In genomic region chr7:90766814-90767564, GRCh38 we compare ENCODE assay signal across 9 cellular contexts.
A peak's percentile ranks its signal among the peaks of the same experiment; 100 is the strongest.
DNase-seq lines count a peak whose midpoint lies in the region; ATAC-seq and TF ChIP-seq lines count a peak whose summit lies in the region.
"Had no signal": no experiment of that assay in that cellular context is flagged by ENCODE, and none has a peak within 500 bp of the region (broad histone marks: within the 10 kb centered on the region; RNA-seq: fewer than 3 reads in every experiment).

No MANE protein-coding gene starts in this region.

- peaks cover 0 to 10% (median 0%) of the 10 kb centered on the region in 6 donors for H3K4me1 ChIP-seq in spleen
- H3K4me1 ChIP-seq in PC-9 (replicated peaks; ENCODE audit: insufficient read depth), result no peaks in the 10 kb centered on the region

- no peaks in the 10 kb centered on the region for H3K9me2 ChIP-seq in PC-9 (ENCODE audit: insufficient read depth)

- POLR2A ChIA-PET in WTC11 (lab: Charles Lee) (no interaction called here), PC-9 (lab: Charles Lee; ENCODE audit: unreplicated experiment) (interaction anchor here (0.6 kb wide), 1 partner anchor 948 kb away, joined by 4 read pairs; no protein-coding TSS in a partner anchor)

- peak; percentile 51 for DNase-seq in ELF-1 (ENCODE audit: low read depth, low spot score)
- no peak for DNase-seq in WTC11 (ENCODE audit: low spot score)
- peak; percentile 78 for DNase-seq in cardiac septum (ENCODE audit: low spot score)
- DNase-seq in progenitor cell of endocrine pancreas (ENCODE audit: low spot score, unreplicated experiment), result no peak
- no peak for DNase-seq in spleen
- DNase-seq in PC-9, result no peak

- ATAC-seq in WTC11 (peak; percentile 38; the same call in 1 of the 2 replicates), HG03469 (IDR thresholded peaks at IDR 0.05; ENCODE audit: unreplicated experiment) (no peak), GM19035 (IDR thresholded peaks at IDR 0.05; ENCODE audit: unreplicated experiment) (no peak)
- ATAC-seq: K562 had no signal

- H2AFZ ChIP-seq in PC-9, result no peak overlapping the region

- H3K27ac ChIP-seq in spleen (no peak overlapping the region), PC-9 (no peak overlapping the region)

- H3F3A ChIP-seq in PC-9 (ENCODE audit: insufficient read depth, low read depth), result no peaks in the 10 kb centered on the region

- H3K4me1 Mint-ChIP-seq in WTC11 (peaks cover 34% of the 10 kb centered on the region), progenitor cell of endocrine pancreas (ENCODE audit: low read depth) (peaks cover 55% of the 10 kb centered on the region)

- WGBS in spleen, 5 donors, result 76 to 92% (median 85%) methylated on average over 7 of the region's 7 CpGs

- H3K27me3 ChIP-seq in spleen (replicated peaks in 1 of 7), result no peaks in the 10 kb centered on the region
- no peaks in the 10 kb centered on the region for H3K27me3 ChIP-seq in PC-9 (ENCODE audit: insufficient read depth, low read depth)

- H3K36me3 Mint-ChIP-seq in WTC11 (no peaks in the 10 kb centered on the region), progenitor cell of endocrine pancreas (ENCODE audit: insufficient read depth) (peaks cover 11% of the 10 kb centered on the region)

- no peak overlapping the region for H3K27ac Mint-ChIP-seq in WTC11
- peak overlapping the region; percentile 91 for H3K27ac Mint-ChIP-seq in progenitor cell of endocrine pancreas

- H3K9me3 Mint-ChIP-seq in WTC11 (no peaks in the 10 kb centered on the region), progenitor cell of endocrine pancreas (ENCODE audit: low read depth) (no peaks in the 10 kb centered on the region)

- no TSS peak for BruUV-seq in PC-9 (replicated peaks; lab: Mats Ljungman, UMichigan)

- no peak for TF ChIP-seq POLR2A in spleen (IDR thresholded peaks at IDR 0.05)

- peaks cover 0 to 35% (median 7%) of the 10 kb centered on the region in 6 donors for H3K36me3 ChIP-seq in spleen
- H3K36me3 ChIP-seq in PC-9 (ENCODE audit: low read depth), result no peaks in the 10 kb centered on the region

- no peaks in the 10 kb centered on the region; the same call in 1 of the 2 replicates for H3K27me3 Mint-ChIP-seq in WTC11 (ENCODE audit: low read depth)
- H3K27me3 Mint-ChIP-seq in progenitor cell of endocrine pancreas, result no peaks in the 10 kb centered on the region

- CTCF ChIA-PET in WTC11 (lab: Charles Lee), result no interaction called here
- CTCF ChIA-PET in PC-9 (lab: Charles Lee), result no interaction called here

- H4K20me1 ChIP-seq in PC-9 (ENCODE audit: insufficient read depth), result no peaks in the 10 kb centered on the region

- no peaks in the 10 kb centered on the region for H3K79me2 ChIP-seq in PC-9 (ENCODE audit: low read depth)

- no peak overlapping the region for H3K4me3 Mint-ChIP-seq in WTC11
- H3K4me3 Mint-ChIP-seq in progenitor cell of endocrine pancreas (ENCODE audit: low read depth), result no peak overlapping the region

- TF ChIP-seq CTCF in WTC11 (IDR thresholded peaks at IDR 0.05), result no peak
- TF ChIP-seq CTCF in progenitor cell of endocrine pancreas (IDR thresholded peaks at IDR 0.05; ENCODE audit: unreplicated experiment), result no peak
- TF ChIP-seq CTCF in spleen (IDR thresholded peaks at IDR 0.05 in 8 of 11, conservative IDR thresholded peaks at IDR 0.05 in 3 of 11), result no peak
- TF ChIP-seq CTCF in PC-9 (conservative IDR thresholded peaks at IDR 0.05), result no peak

- H3K4me3 ChIP-seq in spleen (no peak overlapping the region), PC-9 (no peak overlapping the region)
- H3K4me3 ChIP-seq: K562 had no signal

- intact Hi-C loops in cardiac septum (cut with DNase I), result no loop called here
- intact Hi-C loops in spleen (cut with DNase I; ENCODE audit: low total_unique reads), result no loop called here
- intact Hi-C loops in PC-9 (cut with micrococcal nuclease; ENCODE audit: unreplicated experiment), result no loop called here

- H3K9me3 ChIP-seq in spleen (peaks cover 0 to 30% (median 18%) of the 10 kb centered on the region in 8 donors), PC-9 (ENCODE audit: insufficient read depth, low read depth) (no peaks in the 10 kb centered on the region)

- H3K4me2 ChIP-seq in PC-9, result no peak overlapping the region

TF ChIP-seq in WTC11, 78 proteins besides CTCF, POLR2A, EP300 and RAD21 (continues in another document):
- no peak for TF ChIP-seq ZBTB21 (CRISPR knock-in tag; IDR thresholded peaks at IDR 0.05; ENCODE audit: borderline replicate concordance)
- TF ChIP-seq ZNF263 (CRISPR knock-in tag; IDR thresholded peaks at IDR 0.05; ENCODE audit: low read depth), result no peak
- no peak for TF ChIP-seq E2F5 (CRISPR knock-in tag; IDR thresholded peaks at IDR 0.05)
- no peak for TF ChIP-seq ZNF232 (CRISPR knock-in tag; IDR thresholded peaks at IDR 0.05)
- TF ChIP-seq TEAD4 (CRISPR knock-in tag; IDR thresholded peaks at IDR 0.05), result no peak
- TF ChIP-seq ERG (CRISPR knock-in tag; IDR thresholded peaks at IDR 0.05), result no peak
- TF ChIP-seq FOXP4 (CRISPR knock-in tag; IDR thresholded peaks at IDR 0.05), result no peak
- no peak for TF ChIP-seq PRDM15 (CRISPR knock-in tag; IDR thresholded peaks at IDR 0.05)
- no peak for TF ChIP-seq NFATC4 (CRISPR knock-in tag; IDR thresholded peaks at IDR 0.05)
- no peak for TF ChIP-seq FOXJ3 (CRISPR knock-in tag; IDR thresholded peaks at IDR 0.05; ENCODE audit: borderline replicate concordance)
- TF ChIP-seq ZNF512 (CRISPR knock-in tag; IDR thresholded peaks at IDR 0.05; ENCODE audit: borderline replicate concordance), result no peak

Comparison
In these comparisons a context has a peak if more than half of its experiments do, and no peak if none do; other contexts are left out.
1. DNase-seq: peak in ELF-1 (single experiment) and cardiac septum (single experiment); none in WTC11 (single experiment), progenitor cell of endocrine pancreas (single experiment), spleen (single experiment) and PC-9 (0 of 2).